In genomic region chr18:76977108-76977621, GRCh38 we compare ENCODE assay signal across 14 cellular contexts.
DNase-seq lines count a peak whose midpoint lies in the region; ATAC-seq and TF ChIP-seq lines count a peak whose summit lies in the region.
"Had no signal": no experiment of that assay in that cellular context is flagged by ENCODE, and none has a peak within 500 bp of the region (broad histone marks: within the 10 kb centered on the region; RNA-seq: fewer than 3 reads in every experiment).

No MANE protein-coding gene starts in this region.

- no peak overlapping the region for H2BK120ac ChIP-seq in neuronal stem cell (ENCODE audit: low read depth, low read length)

- no CpG with 5 or more reads among the region's 14 CpGs for whole genome bisulfite sequencing in neuronal stem cell (ENCODE audit: extremely low coverage in 2 of 2, insufficient read length in 2 of 2, insufficient replicate concordance in 1 of 2), 2 donors

- H3K4me2 ChIP-seq in DOHH2 (ENCODE audit: low read length) (peak overlapping the region; percentile 70), neuronal stem cell (ENCODE audit: insufficient read depth, low read length, poor library complexity, severe bottlenecking) (no peak overlapping the region)

- peaks cover 12% of the 10 kb centered on the region for H3K36me3 ChIP-seq in DOHH2 (ENCODE audit: control insufficient read depth, low read length)
- no peaks in the 10 kb centered on the region for H3K36me3 ChIP-seq in duodenal mucosa (ENCODE audit: control insufficient read depth in 1 of 2, insufficient read depth in 2 of 2, low read length in 2 of 2)
- H3K36me3 ChIP-seq in neuronal stem cell (replicated peaks in 1 of 2; ENCODE audit: control insufficient read depth in 2 of 2, insufficient read depth in 2 of 2, low read length in 2 of 2) = peaks cover 0 to 10% of the 10 kb centered on the region in 2 donors
- no peaks in the 10 kb centered on the region for H3K36me3 ChIP-seq in naive thymus-derived CD4-positive, alpha-beta T cell (ENCODE audit: control insufficient read depth in 2 of 3, insufficient read depth in 3 of 3, low read length in 3 of 3)

- H3K79me1 ChIP-seq in neuronal stem cell (ENCODE audit: low read depth, low read length) = no peaks in the 10 kb centered on the region

- TF ChIP-seq CTCF in DOHH2 (IDR thresholded peaks at IDR 0.05; ENCODE audit: low read depth, low read length, poor library complexity, severe bottlenecking) = no peak
- no peak for TF ChIP-seq CTCF in HFFc6 (IDR thresholded peaks at IDR 0.05)

- H3K4me1 ChIP-seq in DOHH2 (ENCODE audit: control insufficient read depth, low read length) = peaks cover 64% of the 10 kb centered on the region
- H3K4me1 ChIP-seq in duodenal mucosa (ENCODE audit: control insufficient read depth in 1 of 2, insufficient read depth in 2 of 2, low read length in 2 of 2) = peaks cover 16 to 25% of the 10 kb centered on the region in 2 donors
- peaks cover 0 to 18% of the 10 kb centered on the region in 2 donors for H3K4me1 ChIP-seq in neuronal stem cell (ENCODE audit: control insufficient read depth in 2 of 2, insufficient read depth in 1 of 2, low read depth in 1 of 2, low read length in 2 of 2)
- no peaks in the 10 kb centered on the region for H3K4me1 ChIP-seq in naive thymus-derived CD4-positive, alpha-beta T cell (ENCODE audit: control insufficient read depth in 2 of 2, insufficient read depth in 2 of 2, low read length in 2 of 2)

- POLR2A ChIA-PET in naive thymus-derived CD4-positive, alpha-beta T cell (lab: Charles Lee) = no interaction called here

- peaks cover 42% of the 10 kb centered on the region for H3F3A ChIP-seq in DOHH2 (ENCODE audit: control insufficient read depth, insufficient read depth)

- H3K36me3 Mint-ChIP-seq in HFFc6 (ENCODE audit: low read depth) = peaks cover 12% of the 10 kb centered on the region; the same call in 1 of the 2 replicates
- H3K36me3 Mint-ChIP-seq in naive thymus-derived CD4-positive, alpha-beta T cell = peaks cover 0 to 4% (median 0%) of the 10 kb centered on the region in 5 donors
- H3K36me3 Mint-ChIP-seq: WTC11 had no signal

- no peak overlapping the region for H2BK12ac ChIP-seq in neuronal stem cell (ENCODE audit: low read length)

- H3K27me3 Mint-ChIP-seq in HFFc6 (ENCODE audit: insufficient read depth) = peaks cover 2% of the 10 kb centered on the region; the same call in 1 of the 2 replicates
- H3K27me3 Mint-ChIP-seq in naive thymus-derived CD4-positive, alpha-beta T cell = no peaks in the 10 kb centered on the region

- no peak overlapping the region for H4K8ac ChIP-seq in neuronal stem cell (ENCODE audit: low read depth, low read length)

- no peaks in the 10 kb centered on the region for H4K20me1 ChIP-seq in DOHH2 (ENCODE audit: control insufficient read depth, insufficient read depth, low read depth, low read length)

- H3K4me1 Mint-ChIP-seq in HFFc6 (ENCODE audit: low read depth) = 0 out of 2 replicates have a peak, but pooled peaks cover 4% of the 10 kb centered on the region
- H3K4me1 Mint-ChIP-seq in naive thymus-derived CD4-positive, alpha-beta T cell = peaks cover 0 to 1% (median 0%) of the 10 kb centered on the region in 7 donors

- no peak for ATAC-seq in naive thymus-derived CD4-positive, alpha-beta T cell
- ATAC-seq: WTC11 had no signal

- H2BK15ac ChIP-seq in neuronal stem cell (ENCODE audit: low read length) = no peak overlapping the region

- H3K4me3 ChIP-seq in DOHH2 (ENCODE audit: low read length) (no peak overlapping the region), duodenal mucosa (ENCODE audit: low read depth in 1 of 2, low read length in 2 of 2) (peak overlapping the region; percentile 59 to 62), neuronal stem cell (ENCODE audit: low read length in 2 of 2) (no peak overlapping the region)
- H3K4me3 ChIP-seq in naive thymus-derived CD4-positive, alpha-beta T cell (ENCODE audit: low read length) = no peak overlapping the region

- DNase-seq in NCI-H2227 treated with DMSO at 0.1 percent for 48 hours (lab: John Stamatoyannopoulos, UW) (peak; percentile 62), neuronal stem cell (ENCODE audit: low spot score) (no peak), HFFc6 (no peak), NOMO-1 treated with DMSO at 0.1 percent for 48 hours (lab: John Stamatoyannopoulos, UW; ENCODE audit: unreplicated experiment) (no peak)
- DNase-seq in naive thymus-derived CD4-positive, alpha-beta T cell = no peak
- no peak for DNase-seq in stimulated activated CD4-positive, alpha-beta T cell treated with anti-CD3 and anti-CD28 coated beads, Interleukin-1b, Interleukin-23, amount 100 ng/mL, for 48 hours
- DNase-seq: activated effector memory CD4-positive, alpha-beta T cell treated with anti-CD3 and anti-CD28 coated beads, Interleukin-2, amount 50 U/mL, for 16 hours; foreskin fibroblast; mammary epithelial cell; MM.1S had no signal

- no peaks in the 10 kb centered on the region for H3K27me3 ChIP-seq in DOHH2 (ENCODE audit: control insufficient read depth, low read length)
- no peaks in the 10 kb centered on the region for H3K27me3 ChIP-seq in duodenal mucosa (ENCODE audit: control insufficient read depth in 1 of 2, insufficient read depth in 2 of 2, low read length in 2 of 2)
- H3K27me3 ChIP-seq in neuronal stem cell (ENCODE audit: control insufficient read depth in 3 of 3, insufficient read depth in 3 of 3, low read depth in 1 of 3, low read length in 3 of 3) = peaks cover 0 to 1% (median 0%) of the 10 kb centered on the region in 3 experiments
- no peaks in the 10 kb centered on the region for H3K27me3 ChIP-seq in naive thymus-derived CD4-positive, alpha-beta T cell (ENCODE audit: control insufficient read depth in 2 of 2, insufficient read depth in 2 of 2, low read length in 2 of 2)

- H3K9me3 ChIP-seq in DOHH2 (ENCODE audit: control insufficient read depth, insufficient read depth, low read length) = no peaks in the 10 kb centered on the region
- H3K9me3 ChIP-seq in duodenal mucosa (ENCODE audit: control insufficient read depth in 1 of 2, low read length in 2 of 2) = no peaks in the 10 kb centered on the region
- peaks cover 0 to 2% of the 10 kb centered on the region in 2 donors for H3K9me3 ChIP-seq in neuronal stem cell (replicated peaks in 1 of 2; ENCODE audit: control insufficient read depth in 2 of 2, insufficient read depth in 1 of 2, low read depth in 1 of 2, low read length in 2 of 2)
- no peaks in the 10 kb centered on the region for H3K9me3 ChIP-seq in naive thymus-derived CD4-positive, alpha-beta T cell (ENCODE audit: control insufficient read depth in 2 of 3, low read length in 3 of 3)

- no peaks in the 10 kb centered on the region for H3K9me3 Mint-ChIP-seq in HFFc6
- H3K9me3 Mint-ChIP-seq in naive thymus-derived CD4-positive, alpha-beta T cell = no peaks in the 10 kb centered on the region
- H3K9me3 Mint-ChIP-seq: WTC11 had no signal

- H3K14ac ChIP-seq in neuronal stem cell (ENCODE audit: low read length) = no peak overlapping the region

- H3K27ac ChIP-seq in DOHH2 (ENCODE audit: low read depth, low read length) = peak overlapping the region; percentile 98
- peak overlapping the region; percentile 61 for H3K27ac ChIP-seq in duodenal mucosa (ENCODE audit: low read depth, low read length)
- no peak overlapping the region for H3K27ac ChIP-seq in neuronal stem cell (replicated peaks; ENCODE audit: low read length)
- H3K27ac ChIP-seq in naive thymus-derived CD4-positive, alpha-beta T cell (ENCODE audit: low read depth, low read length) = no peak overlapping the region
- H3K27ac ChIP-seq: RWPE1 had no signal

- intact Hi-C loops in naive thymus-derived CD4-positive, alpha-beta T cell (cut with micrococcal nuclease) = no loop called here

- H2AFZ ChIP-seq in neuronal stem cell (ENCODE audit: low read length) = no peak overlapping the region

- no peak overlapping the region for H3K4me3 Mint-ChIP-seq in HFFc6
- H3K4me3 Mint-ChIP-seq in naive thymus-derived CD4-positive, alpha-beta T cell = no peak overlapping the region
- H3K4me3 Mint-ChIP-seq: WTC11 had no signal

- no peaks in the 10 kb centered on the region for H3K9me2 ChIP-seq in DOHH2 (replicated peaks; ENCODE audit: control insufficient read depth, low read length)

- CTCF ChIA-PET in naive thymus-derived CD4-positive, alpha-beta T cell (lab: Charles Lee) = interaction anchor here (0.8 kb wide), 1 partner anchor 174 kb away, joined by 3 read pairs; no protein-coding TSS in a partner anchor

- H2AK5ac ChIP-seq in neuronal stem cell (ENCODE audit: low read depth, low read length) = no peak overlapping the region

- peak overlapping the region; percentile 20 for H3K18ac ChIP-seq in neuronal stem cell (ENCODE audit: low read length)

- no peak overlapping the region for H4K91ac ChIP-seq in neuronal stem cell (ENCODE audit: low read depth, low read length, poor library complexity)

- peaks cover 6% of the 10 kb centered on the region for H3K79me2 ChIP-seq in DOHH2 (ENCODE audit: control insufficient read depth, low read length)

- H3K4ac ChIP-seq in neuronal stem cell (ENCODE audit: low read length) = no peak overlapping the region

- H3K23ac ChIP-seq in neuronal stem cell (ENCODE audit: low read depth, low read length, poor library complexity) = no peak overlapping the region

- peak overlapping the region; percentile 65 to 67 for H3K9ac ChIP-seq in duodenal mucosa (ENCODE audit: low read depth in 1 of 2, low read length in 2 of 2)
- H3K9ac ChIP-seq in neuronal stem cell (ENCODE audit: low read depth, low read length, poor library complexity) = no peak overlapping the region

- no peak overlapping the region for H2BK5ac ChIP-seq in neuronal stem cell (ENCODE audit: low read length)

- H3K27ac Mint-ChIP-seq in HFFc6 = no peak overlapping the region
- no peak overlapping the region for H3K27ac Mint-ChIP-seq in naive thymus-derived CD4-positive, alpha-beta T cell
- H3K27ac Mint-ChIP-seq: WTC11 had no signal

Comparison
In these comparisons a context has a peak if more than half of its experiments do, and no peak if none do; other contexts are left out.
1. H3K27ac ChIP-seq: peak in DOHH2 (single experiment) and duodenal mucosa (single experiment); none in neuronal stem cell (single experiment) and naive thymus-derived CD4-positive, alpha-beta T cell (single experiment).
2. H3K4me3 ChIP-seq: peak in duodenal mucosa (2 of 2); none in DOHH2 (single experiment), neuronal stem cell (0 of 2) and naive thymus-derived CD4-positive, alpha-beta T cell (single experiment).